Comparison of ENCODE assay signal across 11 cellular contexts in genomic region chr4:91502365-91502764, GRCh38.
A peak's percentile ranks its signal among the peaks of the same experiment; 100 is the strongest.
DNase-seq lines count a peak whose midpoint lies in the region; ATAC-seq and TF ChIP-seq lines count a peak whose summit lies in the region.
"Had no signal": no experiment of that assay in that cellular context is flagged by ENCODE, and none has a peak within 500 bp of the region (broad histone marks: within the 10 kb centered on the region; RNA-seq: fewer than 3 reads in every experiment).

No MANE protein-coding gene starts in this region.

- H3K27me3 ChIP-seq in OCI-LY3 (ENCODE audit: low read depth, low read length) (no peaks in the 10 kb centered on the region), Peyer's patch (no peaks in the 10 kb centered on the region)

- no peak overlapping the region for H3K9ac ChIP-seq in OCI-LY3 (ENCODE audit: low read length)

- DNase-seq in GM13977 (ENCODE audit: low spot score) (peak; percentile 2), fibroblast of pulmonary artery (ENCODE audit: low read depth) (peak; percentile 44), Peyer's patch (no peak)
- no peak for DNase-seq in activated T-cell treated with anti-CD3 and anti-CD28 coated beads, Interleukin-2, amount 50 U/mL, for 24 hours
- no peak for DNase-seq in activated T-cell treated with anti-CD3 and anti-CD28 coated beads, Interleukin-2, amount 50 U/mL, for 48 hours
- DNase-seq: activated CD4-positive, alpha-beta T cell treated with anti-CD3 and anti-CD28 coated beads, Interleukin-2, amount 50 U/mL, for 1 hour; stimulated activated CD4-positive, alpha-beta T cell treated with anti-CD3 and anti-CD28 coated beads, Interleukin-15, amount 100 ng/mL, for 24 hours had no signal

- H4K20me1 ChIP-seq in OCI-LY3 (ENCODE audit: insufficient read depth, low read length) = no peaks in the 10 kb centered on the region

- in situ Hi-C loops in GM13977 (cut with MboI; ENCODE audit: low pct_unique_long_range_greater_than_20kb, low sequenced_read_pairs, unreplicated experiment) = no loop called here

- 0 out of 2 replicates have a peak, but pooled peaks cover 6% of the 10 kb centered on the region for H3K9me3 ChIP-seq in OCI-LY3 (ENCODE audit: insufficient read depth, low read length)
- no peaks in the 10 kb centered on the region for H3K9me3 ChIP-seq in Peyer's patch

- peaks cover 14% of the 10 kb centered on the region for H3K9me3 Mint-ChIP-seq in activated T-cell treated with anti-CD3 and anti-CD28 coated beads, Interleukin-2, amount 50 U/mL, for 24 hours

- no peak overlapping the region for H3K4me3 ChIP-seq in OCI-LY3 (ENCODE audit: low read length)
- H3K4me3 ChIP-seq in fibroblast of pulmonary artery (replicated peaks; ENCODE audit: low read depth, low read length) = no peak overlapping the region
- H3K4me3 ChIP-seq in Peyer's patch = no peak overlapping the region

- H3K27ac ChIP-seq in 22Rv1 = no peak overlapping the region
- H3K27ac ChIP-seq in OCI-LY3 (ENCODE audit: low read length) = no peak overlapping the region
- no peak overlapping the region for H3K27ac ChIP-seq in Peyer's patch

- H3K27me3 Mint-ChIP-seq in activated T-cell treated with anti-CD3 and anti-CD28 coated beads, Interleukin-2, amount 50 U/mL, for 24 hours = no peaks in the 10 kb centered on the region

- no peak overlapping the region for H3K4me3 Mint-ChIP-seq in activated T-cell treated with anti-CD3 and anti-CD28 coated beads, Interleukin-2, amount 50 U/mL, for 24 hours

- TF ChIP-seq CTCF in 22Rv1 (IDR thresholded peaks at IDR 0.05) (peak; percentile 40; the same call in 1 of the 2 replicates), GM13977 (IDR thresholded peaks at IDR 0.05; ENCODE audit: extremely low read depth, insufficient read depth, missing control alignments) (peak; percentile 18), OCI-LY3 (IDR thresholded peaks at IDR 0.05; ENCODE audit: low read depth, low read length) (peak; percentile 66), fibroblast of pulmonary artery (IDR thresholded peaks at IDR 0.05; ENCODE audit: low read length, missing control alignments) (peak; percentile 35), Peyer's patch (IDR thresholded peaks at IDR 0.05) (peak in 2 of 6 experiments; percentile 25 to 40)

- H3K4me2 ChIP-seq in OCI-LY3 (ENCODE audit: low read length) = no peak overlapping the region

- no peak overlapping the region for H2AFZ ChIP-seq in OCI-LY3 (ENCODE audit: low read depth, low read length)

- H3K4me1 Mint-ChIP-seq in activated T-cell treated with anti-CD3 and anti-CD28 coated beads, Interleukin-2, amount 50 U/mL, for 24 hours (ENCODE audit: low read depth) = no peaks in the 10 kb centered on the region

- no peaks in the 10 kb centered on the region for H3K79me2 ChIP-seq in OCI-LY3 (ENCODE audit: low read length)

- H3K4me1 ChIP-seq in OCI-LY3 (ENCODE audit: low read length) (peaks cover 12% of the 10 kb centered on the region), Peyer's patch (no peaks in the 10 kb centered on the region)

- no peaks in the 10 kb centered on the region for H3K36me3 Mint-ChIP-seq in activated T-cell treated with anti-CD3 and anti-CD28 coated beads, Interleukin-2, amount 50 U/mL, for 24 hours (ENCODE audit: low read depth)
- H3K36me3 Mint-ChIP-seq: activated naive CD4-positive, alpha-beta T cell treated with anti-CD3 and anti-CD28 coated beads, Interleukin-2, amount 50 U/mL, for 72 hours had no signal

- ATAC-seq in GM18502 (IDR thresholded peaks at IDR 0.05; ENCODE audit: poor library complexity, unreplicated experiment) = no peak
- ATAC-seq: activated naive CD4-positive, alpha-beta T cell treated with anti-CD3 and anti-CD28 coated beads, Interleukin-2, amount 50 U/mL, for 72 hours had no signal

- H3K36me3 ChIP-seq in OCI-LY3 (replicated peaks; ENCODE audit: low read depth, low read length) (peaks cover 15% of the 10 kb centered on the region), Peyer's patch (no peaks in the 10 kb centered on the region)

- no peak overlapping the region for H3K27ac Mint-ChIP-seq in activated T-cell treated with anti-CD3 and anti-CD28 coated beads, Interleukin-2, amount 50 U/mL, for 24 hours
- H3K27ac Mint-ChIP-seq: activated naive CD4-positive, alpha-beta T cell treated with anti-CD3 and anti-CD28 coated beads, Interleukin-2, amount 50 U/mL, for 72 hours had no signal

- TF ChIP-seq POLR2A in Peyer's patch (IDR thresholded peaks at IDR 0.05) = no peak

Comparison
In these comparisons a context has a peak if more than half of its experiments do, and no peak if none do; other contexts are left out.
1. DNase-seq: peak in GM13977 (single experiment) and fibroblast of pulmonary artery (single experiment); none in activated T-cell treated with anti-CD3 and anti-CD28 coated beads, Interleukin-2, amount 50 U/mL, for 24 hours (single experiment), activated T-cell treated with anti-CD3 and anti-CD28 coated beads, Interleukin-2, amount 50 U/mL, for 48 hours (0 of 2) and Peyer's patch (0 of 3).